In genomic region chr15:29668120-29668602, GRCh38 we compare ENCODE assay signal across 8 cellular contexts.
A peak's percentile ranks its signal among the peaks of the same experiment; 100 is the strongest.
DNase-seq lines count a peak whose midpoint lies in the region; ATAC-seq and TF ChIP-seq lines count a peak whose summit lies in the region.

No MANE protein-coding gene starts in this region.

- no peaks in the 10 kb centered on the region for H3K4me1 ChIP-seq in left ventricle myocardium inferior

- H3K4me3 ChIP-seq in left ventricle myocardium inferior: no peak overlapping the region

- no peaks in the 10 kb centered on the region for H3K36me3 ChIP-seq in left ventricle myocardium inferior

- peaks cover 18% of the 10 kb centered on the region for H3K27me3 ChIP-seq in left ventricle myocardium inferior (ENCODE audit: low read depth)

- ATAC-seq in HG03571 (IDR thresholded peaks at IDR 0.05; ENCODE audit: unreplicated experiment) (no peak), GM18505 (IDR thresholded peaks at IDR 0.05; ENCODE audit: unreplicated experiment) (no peak)

- no peaks in the 10 kb centered on the region for H3K9me3 ChIP-seq in left ventricle myocardium inferior (replicated peaks)

- no peak overlapping the region for H3K27ac ChIP-seq in left ventricle myocardium inferior (replicated peaks)

- intact Hi-C loops in left ventricle myocardium inferior (cut with micrococcal nuclease): loop anchor here (10.0 kb wide), 1 partner anchor 397 kb away; no protein-coding TSS in a partner anchor

- peak; percentile 64 for DNase-seq in DMS114 treated with DMSO at 0.1 percent for 48 hours (lab: John Stamatoyannopoulos, UW; ENCODE audit: unreplicated experiment)
- peak; percentile 71 for DNase-seq in HCEC 1CT
- DNase-seq in NCI-H69 (lab: John Stamatoyannopoulos, UW): peak; percentile 95
- DNase-seq in amniotic epithelial cell (ENCODE audit: low read depth): peak; percentile 92
- no peak for DNase-seq in left ventricle myocardium inferior
- peak; percentile 81 for DNase-seq in putamen (ENCODE audit: low spot score)

- no peak for TF ChIP-seq POLR2A in GM18505 (IDR thresholded peaks at IDR 0.05; ENCODE audit: borderline replicate concordance, extremely low read depth, insufficient read depth, insufficient read length)

- peak; percentile 83 for TF ChIP-seq CTCF in left ventricle myocardium inferior (IDR thresholded peaks at IDR 0.05; ENCODE audit: borderline replicate concordance)
